ENCODE assay signal across 14 cellular contexts in the genomic region with DNA sequence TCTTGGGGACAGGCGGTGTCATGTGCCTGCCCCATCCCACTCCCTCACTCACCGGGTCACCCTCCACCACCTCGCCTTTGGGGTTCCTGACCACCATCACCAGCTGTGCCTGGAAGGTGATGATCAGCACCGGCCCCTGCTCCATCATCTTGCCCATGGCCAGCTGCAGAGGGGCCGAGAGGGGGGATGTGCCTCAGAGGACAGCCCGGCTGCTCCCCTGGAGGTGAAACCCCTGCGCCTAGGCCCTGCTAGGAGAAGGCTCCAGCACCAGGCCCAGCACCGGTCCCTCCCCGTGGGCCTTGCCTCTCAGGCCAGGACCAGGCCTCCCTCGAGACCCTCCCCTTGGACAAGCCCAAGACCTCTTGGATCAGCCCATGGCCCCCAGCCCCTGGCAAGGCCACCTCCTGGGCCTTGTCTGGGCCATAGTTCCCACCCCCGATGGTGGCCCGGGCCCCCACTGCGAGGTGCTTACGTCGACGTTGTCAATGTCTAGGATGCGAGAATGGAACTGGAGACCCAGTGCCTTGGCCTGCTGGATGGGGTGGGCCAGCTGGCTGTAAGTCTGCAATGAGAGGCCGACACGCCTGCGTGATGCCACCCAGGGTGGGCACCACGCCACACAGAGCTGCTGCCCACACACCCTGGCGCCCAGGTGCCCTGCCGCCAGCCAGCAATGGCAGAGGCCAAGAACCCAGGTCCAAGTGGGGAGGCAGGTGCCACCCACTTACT. TPM values are rescaled to one million over a fixed set of nuclear protein-coding genes. Genes with fewer than 3 reads are reported as not detected.
DNase-seq lines count a peak whose midpoint lies in the region; ATAC-seq, FAIRE-seq and TF ChIP-seq lines count a peak whose summit lies in the region.
"Had no signal": no experiment of that assay in that cellular context is flagged by ENCODE, and none has a peak within 500 bp of the region (broad histone marks: within the 10 kb centered on the region; RNA-seq: fewer than 3 reads in every experiment).

No MANE protein-coding gene starts in this region.

- no peak for TF ChIP-seq CTCF in 22Rv1 (IDR thresholded peaks at IDR 0.05)
- no peak for TF ChIP-seq CTCF in Panc1 (IDR thresholded peaks at IDR 0.05)
- no peak for TF ChIP-seq CTCF in esophagus muscularis mucosa (IDR thresholded peaks at IDR 0.05)
- TF ChIP-seq CTCF in pancreas (IDR thresholded peaks at IDR 0.05) = no peak

- peaks cover 13% of the 10 kb centered on the region for H3K36me3 Mint-ChIP-seq in activated naive CD8-positive, alpha-beta T cell treated with anti-CD3 and anti-CD28 coated beads for 36 hours
- H3K36me3 Mint-ChIP-seq: activated CD8-positive, alpha-beta memory T cell treated with anti-CD3 and anti-CD28 coated beads, Interleukin-2, amount 10 ng/mL, durations not matched to agents 7 days and 5 days had no signal

- H3K27me3 ChIP-seq in Panc1 (ENCODE audit: control insufficient read depth, insufficient read depth, low read length) = no peaks in the 10 kb centered on the region
- no peaks in the 10 kb centered on the region for H3K27me3 ChIP-seq in esophagus muscularis mucosa
- no peaks in the 10 kb centered on the region for H3K27me3 ChIP-seq in pancreas

- no TSS peak for BruUV-seq in Panc1 (replicated peaks; lab: Mats Ljungman, UMichigan)

- FAIRE-seq in pancreas (lab: Jason Lieb, UNC) = no peak

- in situ Hi-C loops in Panc1 (cut with HindIII; ENCODE audit: low pct_unique_long_range_greater_than_20kb, low sequenced_read_pairs) = no loop called here

- no peak for ATAC-seq in Panc1
- ATAC-seq in pancreas = no peak
- no peak for ATAC-seq in HG02981 (IDR thresholded peaks at IDR 0.05; ENCODE audit: unreplicated experiment)
- ATAC-seq in GM21717 (IDR thresholded peaks at IDR 0.05; ENCODE audit: unreplicated experiment) = no peak
- ATAC-seq: activated CD8-positive, alpha-beta memory T cell treated with anti-CD3 and anti-CD28 coated beads, Interleukin-2, amount 10 ng/mL, durations not matched to agents 7 days and 5 days; naive thymus-derived CD4-positive, alpha-beta T cell had no signal

- H3K4me1 Mint-ChIP-seq in activated naive CD8-positive, alpha-beta T cell treated with anti-CD3 and anti-CD28 coated beads for 36 hours = peaks cover 14% of the 10 kb centered on the region

- no peak overlapping the region for H3K27ac Mint-ChIP-seq in activated naive CD8-positive, alpha-beta T cell treated with anti-CD3 and anti-CD28 coated beads for 36 hours
- H3K27ac Mint-ChIP-seq: activated CD8-positive, alpha-beta memory T cell treated with anti-CD3 and anti-CD28 coated beads, Interleukin-2, amount 10 ng/mL, durations not matched to agents 7 days and 5 days; T-helper 1 cell treated with Interleukin-12 subunit alpha and Interleukin-12 subunit beta and Interleukin-4 antibody, amounts not matched to agents 30 μg/mL and 1 μg/mL, for 36 hours had no signal

- no peaks in the 10 kb centered on the region; the same call in 1 of the 2 replicates for H3K36me3 ChIP-seq in Panc1 (ENCODE audit: control insufficient read depth, insufficient read depth, low read length)
- H3K36me3 ChIP-seq in esophagus muscularis mucosa = peaks cover 15 to 38% (median 30%) of the 10 kb centered on the region in 4 donors
- peaks cover 0 to 24% (median 15%) of the 10 kb centered on the region in 3 donors for H3K36me3 ChIP-seq in pancreas

- intact Hi-C loops in Panc1 (cut with micrococcal nuclease; ENCODE audit: unreplicated experiment) (no loop called here), esophagus muscularis mucosa (cut with DNase I) (no loop called here), pancreas (cut with DNase I) (loop anchor here in 1 of 3 donors (10.0 kb wide), 1 partner anchor 73 kb away; no protein-coding TSS in a partner anchor)

- no peak overlapping the region for H3K4me3 Mint-ChIP-seq in activated naive CD8-positive, alpha-beta T cell treated with anti-CD3 and anti-CD28 coated beads for 36 hours
- H3K4me3 Mint-ChIP-seq: activated CD8-positive, alpha-beta memory T cell treated with anti-CD3 and anti-CD28 coated beads, Interleukin-2, amount 10 ng/mL, durations not matched to agents 7 days and 5 days; T-helper 1 cell treated with Interleukin-12 subunit alpha and Interleukin-12 subunit beta and Interleukin-4 antibody, amounts not matched to agents 30 μg/mL and 1 μg/mL, for 36 hours had no signal

- DNase-seq in Panc1 (ENCODE audit: low read depth, low spot score) (no peak), esophagus muscularis mucosa (ENCODE audit: extremely low spot score) (no peak), pancreas (peak in 5 of 6 donors; percentile 16 to 84 (median 33)), NCI-H69 (lab: John Stamatoyannopoulos, UW) (no peak)
- no peak for DNase-seq in activated naive CD8-positive, alpha-beta T cell treated with anti-CD3 and anti-CD28 coated beads for 36 hours
- DNase-seq: activated CD8-positive, alpha-beta memory T cell treated with anti-CD3 and anti-CD28 coated beads, Interleukin-2, amount 10 ng/mL, durations not matched to agents 7 days and 5 days; KBM-7; NCI-H524 treated with DMSO at 0.1 percent for 48 hours; stimulated activated CD4-positive, alpha-beta T cell treated with anti-CD3 and anti-CD28 coated beads, Interleukin-4, amount 100 ng/mL, for 4 hours had no signal

- H3K9me3 Mint-ChIP-seq in activated naive CD8-positive, alpha-beta T cell treated with anti-CD3 and anti-CD28 coated beads for 36 hours = no peaks in the 10 kb centered on the region
- H3K9me3 Mint-ChIP-seq: naive thymus-derived CD4-positive, alpha-beta T cell; T-helper 1 cell treated with Interleukin-12 subunit alpha and Interleukin-12 subunit beta and Interleukin-4 antibody, amounts not matched to agents 30 μg/mL and 1 μg/mL, for 36 hours had no signal

- POLR2A ChIA-PET in Panc1 (lab: Charles Lee) = interaction anchor here (0.6 kb wide), 1 partner anchor 863 kb away, joined by 8 read pairs; no protein-coding TSS in a partner anchor

- CTCF ChIA-PET in Panc1 (lab: Charles Lee) = interaction anchor here (0.7 kb wide), 1 partner anchor 339 kb away, joined by 3 read pairs; no protein-coding TSS in a partner anchor

- no peaks in the 10 kb centered on the region for H3K27me3 Mint-ChIP-seq in activated naive CD8-positive, alpha-beta T cell treated with anti-CD3 and anti-CD28 coated beads for 36 hours
- H3K27me3 Mint-ChIP-seq: activated CD8-positive, alpha-beta memory T cell treated with anti-CD3 and anti-CD28 coated beads, Interleukin-2, amount 10 ng/mL, durations not matched to agents 7 days and 5 days; naive thymus-derived CD4-positive, alpha-beta T cell had no signal

- TF ChIP-seq POLR2A in esophagus muscularis mucosa (IDR thresholded peaks at IDR 0.05; ENCODE audit: low read depth) = no peak

- H3K4me1 ChIP-seq in Panc1 (ENCODE audit: control insufficient read depth, insufficient read depth, low read length) (peaks cover 54% of the 10 kb centered on the region), esophagus muscularis mucosa (peaks cover 46 to 100% (median 94%) of the 10 kb centered on the region in 4 donors), pancreas (peaks cover 0 to 14% (median 9%) of the 10 kb centered on the region in 3 donors)

- WGBS in esophagus muscularis mucosa = 77% methylated on average over 14 of the region's 23 CpGs
- WGBS in pancreas, 2 donors = 88 to 89% methylated on average over 21 to 23 of the region's 23 CpGs

- no peak overlapping the region for H3K4me3 ChIP-seq in Panc1 (ENCODE audit: low read depth in 2 of 2, low read length in 2 of 2)
- H3K4me3 ChIP-seq in esophagus muscularis mucosa = peak overlapping the region in 2 of 4 donors; percentile 18 to 30
- H3K4me3 ChIP-seq in pancreas = no peak overlapping the region

- H3K27ac ChIP-seq in 22Rv1 (peak overlapping the region; percentile 97), Panc1 (ENCODE audit: low read length) (peak overlapping the region; percentile 82), esophagus muscularis mucosa (replicated peaks in 1 of 4) (peak overlapping the region; percentile 91 to 96 (median 94)), pancreas (peak overlapping the region in 2 of 4 donors; percentile 66 to 74)

- H3K9me3 ChIP-seq in Panc1 (ENCODE audit: control insufficient read depth, insufficient read depth, low read depth, low read length) (no peaks in the 10 kb centered on the region), esophagus muscularis mucosa (no peaks in the 10 kb centered on the region), pancreas (no peaks in the 10 kb centered on the region)

- TF ChIP-seq EP300 in esophagus muscularis mucosa (IDR thresholded peaks at IDR 0.05) = no peak

RNA-seq across cellular contexts. Expression of gene CTXN1, which starts 1.8 kb away (rescaled TPM):
- total RNA-seq in Panc1 (2021; ENCODE audit: unreplicated experiment) (89.4 TPM), esophagus muscularis mucosa (10 to 100 TPM; 28.7 to 59.4 (median 49.2) TPM), pancreas (1 to 10 TPM in 4 of 6 donors, under 1 TPM in 2; 0.67 to 5.1 (median 1.5) TPM)
- 269 TPM for polyA plus RNA-seq in Panc1 (2012; ENCODE audit: insufficient read length)
- 1 to 10 TPM; 1.7 to 2.3 TPM for polyA plus RNA-seq in pancreas
- under 1 TPM; 0.44 to 0.52 TPM for total RNA-seq in activated naive CD8-positive, alpha-beta T cell treated with anti-CD3 and anti-CD28 coated beads for 36 hours
- polyA plus RNA-seq: naive thymus-derived CD4-positive, alpha-beta T cell had no signal

RNA-seq across cellular contexts. Expression of gene SNAPC2, which starts 7.6 kb away (rescaled TPM):
- total RNA-seq in Panc1 (2021; ENCODE audit: unreplicated experiment) = 63.0 TPM
- 64.0 TPM for polyA plus RNA-seq in Panc1 (2012; ENCODE audit: insufficient read length)
- total RNA-seq in esophagus muscularis mucosa = 10 to 100 TPM; 32.4 to 47.2 (median 35.0) TPM
- 10 to 100 TPM in 1 of 6 donors, 1 to 10 TPM in 5; 4.9 to 11.3 (median 6.7) TPM for total RNA-seq in pancreas
- polyA plus RNA-seq in pancreas = 10 to 100 TPM; 10.6 to 12.0 TPM
- 10 to 100 TPM; 14.4 to 14.8 TPM for total RNA-seq in activated naive CD8-positive, alpha-beta T cell treated with anti-CD3 and anti-CD28 coated beads for 36 hours

RNA-seq across cellular contexts. Expression of gene TGFBR3L, which starts 13.1 kb away (rescaled TPM):
- 12.5 TPM for total RNA-seq in Panc1 (2021; ENCODE audit: unreplicated experiment)
- 38.6 TPM for polyA plus RNA-seq in Panc1 (2012; ENCODE audit: insufficient read length)
- 1 to 10 TPM; 2.2 to 8.3 (median 6.1) TPM for total RNA-seq in esophagus muscularis mucosa
- 1 to 10 TPM in 1 of 6 donors, under 1 TPM in 4, not detected in 1; 0.16 to 1.1 (median 0.52) TPM for total RNA-seq in pancreas
- 1 to 10 TPM in 1 of 2 donors, not detected in 1; 2.2 TPM for polyA plus RNA-seq in pancreas
- total RNA-seq in activated naive CD8-positive, alpha-beta T cell treated with anti-CD3 and anti-CD28 coated beads for 36 hours = 1 to 10 TPM; 2.1 to 3.2 TPM
- polyA plus RNA-seq: naive thymus-derived CD4-positive, alpha-beta T cell had no signal

RNA-seq across cellular contexts. Expression of gene TIMM44, which starts 15.7 kb away (rescaled TPM):
- 105 TPM for total RNA-seq in Panc1 (2021; ENCODE audit: unreplicated experiment)
- 123 TPM for polyA plus RNA-seq in Panc1 (2012; ENCODE audit: insufficient read length)
- 100 to 1,000 TPM in 1 of 4 donors, 10 to 100 TPM in 3; 61.6 to 111 (median 98.5) TPM for total RNA-seq in esophagus muscularis mucosa
- 10 to 100 TPM; 19.8 to 51.4 (median 24.7) TPM for total RNA-seq in pancreas
- polyA plus RNA-seq in pancreas = 10 to 100 TPM; 78.0 to 83.1 TPM
- 100 to 1,000 TPM; 125 to 136 TPM for total RNA-seq in activated naive CD8-positive, alpha-beta T cell treated with anti-CD3 and anti-CD28 coated beads for 36 hours

RNA-seq across cellular contexts. Expression of gene MAP2K7, which starts 24.1 kb away (rescaled TPM):
- 32.9 TPM for total RNA-seq in Panc1 (2021; ENCODE audit: unreplicated experiment)
- polyA plus RNA-seq in Panc1 (2012; ENCODE audit: insufficient read length) = 35.2 TPM
- total RNA-seq in esophagus muscularis mucosa = 10 to 100 TPM; 17.2 to 31.9 (median 24.5) TPM
- total RNA-seq in pancreas = 10 to 100 TPM; 13.9 to 21.0 (median 16.1) TPM
- 10 to 100 TPM; 21.6 to 45.3 TPM for polyA plus RNA-seq in pancreas
- total RNA-seq in activated naive CD8-positive, alpha-beta T cell treated with anti-CD3 and anti-CD28 coated beads for 36 hours = 10 to 100 TPM; 31.8 to 32.4 TPM

Comparison
In these comparisons a context has a peak if more than half of its experiments do, and no peak if none do; other contexts are left out.
1. DNase-seq: peak in pancreas (5 of 6); none in Panc1 (single experiment), esophagus muscularis mucosa (single experiment), NCI-H69 (single experiment) and activated naive CD8-positive, alpha-beta T cell treated with anti-CD3 and anti-CD28 coated beads for 36 hours (single experiment).
2. RNA of gene CTXN1, which starts 1.8 kb away (total RNA-seq): 89.4 TPM in Panc1 (single experiment) and 28.7 to 59.4 TPM in esophagus muscularis mucosa; 0.67 to 5.1 TPM in pancreas and 0.44 to 0.52 TPM in activated naive CD8-positive, alpha-beta T cell treated with anti-CD3 and anti-CD28 coated beads for 36 hours; every median in the first group is over 4 times any median in the second.